Comparison of ENCODE assay signal across 8 cellular contexts in genomic region chr6:27836783-27837635, GRCh38.
DNase-seq lines count a peak whose midpoint lies in the region; ATAC-seq, FAIRE-seq and TF ChIP-seq lines count a peak whose summit lies in the region.

No MANE protein-coding gene starts in this region.

- 2% methylated on average over 25 of the region's 25 CpGs for WGBS in A549 (ENCODE audit: missing lambda C conversion rate)
- WGBS in liver: under 1% methylated on average over 25 of the region's 25 CpGs

- H3K27me3 ChIP-seq in duodenal mucosa (ENCODE audit: control insufficient read depth in 1 of 2, insufficient read depth in 2 of 2, low read length in 2 of 2) (no peaks in the 10 kb centered on the region), liver (ENCODE audit: control insufficient read depth in 4 of 4, insufficient read depth in 4 of 4, low read length in 3 of 4) (no peaks in the 10 kb centered on the region)

- intact Hi-C loops in activated B cell treated with CpG ODN at 0.5 μM for 24 hours (cut with micrococcal nuclease): loop anchor here (1.0 to 10.0 kb wide), 11 partner anchors 13 to 1812 kb away; a partner anchor contains a TSS

- TF ChIP-seq POLR2A in A549 (IDR thresholded peaks at IDR 0.05; ENCODE audit: low read length): no peak; the same call in 1 of the 2 replicates

- no peaks in the 10 kb centered on the region for H3K9me3 Mint-ChIP-seq in activated B cell treated with CpG ODN at 0.5 μM for 24 hours
- H3K9me3 Mint-ChIP-seq in stimulated activated effector memory CD8-positive, alpha-beta T cell treated with anti-CD3 and anti-CD28 coated beads, Interleukin-12 subunit alpha, Interleukin-12 subunit beta, amount 100 ng/mL, for 72 hours: no peaks in the 10 kb centered on the region

- H3K27me3 Mint-ChIP-seq in activated B cell treated with CpG ODN at 0.5 μM for 24 hours: no peaks in the 10 kb centered on the region

- peaks cover 16% of the 10 kb centered on the region for H3K36me3 Mint-ChIP-seq in activated B cell treated with CpG ODN at 0.5 μM for 24 hours (ENCODE audit: low read depth)
- H3K36me3 Mint-ChIP-seq in stimulated activated effector memory CD8-positive, alpha-beta T cell treated with anti-CD3 and anti-CD28 coated beads, Interleukin-12 subunit alpha, Interleukin-12 subunit beta, amount 100 ng/mL, for 72 hours: no peaks in the 10 kb centered on the region

- POLR2A ChIA-PET in A549 (lab: Yijun Ruan, JAX): interaction anchor here (0.6 to 5.7 kb wide), 13 partner anchors 13 to 1815 kb away, joined by 3 to 163 read pairs (median 15); a partner anchor contains a TSS
- POLR2A ChIA-PET in activated B cell treated with CpG ODN at 0.5 μM for 24 hours (lab: Charles Lee): interaction anchor here (0.5 to 11.7 kb wide), 59 partner anchors 8 to 1816 kb away, joined by 3 to 1167 read pairs (median 8); partner anchors contain the start of genes TRIM27 and ZKSCAN8

- peaks cover 23% of the 10 kb centered on the region for H3K4me1 ChIP-seq in A549
- peaks cover 16 to 19% of the 10 kb centered on the region in 2 donors for H3K4me1 ChIP-seq in duodenal mucosa (ENCODE audit: control insufficient read depth in 1 of 2, insufficient read depth in 2 of 2, low read length in 2 of 2)
- H3K4me1 ChIP-seq in liver (ENCODE audit: control insufficient read depth in 4 of 4, insufficient read depth in 4 of 4, low read length in 3 of 4): peaks cover 0 to 28% (median 9%) of the 10 kb centered on the region in 4 donors

- FAIRE-seq in A549 (lab: Jason Lieb, UNC): no peak

- H3K4me3 ChIP-seq in A549 (peak overlapping the region; percentile 84), duodenal mucosa (ENCODE audit: low read depth in 1 of 2, low read length in 2 of 2) (peak overlapping the region; percentile 79 to 86), liver (ENCODE audit: low read depth in 1 of 3, low read length in 3 of 3) (peak overlapping the region; percentile 57 to 87 (median 80))

- no peak for TF ChIP-seq EP300 in A549 (IDR thresholded peaks at IDR 0.05)

- CTCF ChIA-PET in A549 (lab: Yijun Ruan, JAX) (interaction anchor here (1.6 to 3.9 kb wide), 3 partner anchors 30 to 58 kb away, joined by 4 to 23 read pairs (median 11); a partner anchor contains a TSS), activated B cell treated with CpG ODN at 0.5 μM for 24 hours (lab: Charles Lee) (interaction anchor here (1.0 to 3.3 kb wide), 9 partner anchors 19 to 1241 kb away, joined by 3 to 18 read pairs (median 9); a partner anchor contains a TSS)

- H3K4me2 ChIP-seq in A549: peak overlapping the region; percentile 72

- H3K9me3 ChIP-seq in A549 (no peaks in the 10 kb centered on the region), duodenal mucosa (ENCODE audit: control insufficient read depth in 1 of 2, low read length in 2 of 2) (no peaks in the 10 kb centered on the region), liver (ENCODE audit: control insufficient read depth in 4 of 4, low read length in 3 of 4) (no peaks in the 10 kb centered on the region)

- no peak overlapping the region for H3K4me3 Mint-ChIP-seq in activated B cell treated with CpG ODN at 0.5 μM for 24 hours
- no peak overlapping the region for H3K4me3 Mint-ChIP-seq in stimulated activated effector memory CD8-positive, alpha-beta T cell treated with anti-CD3 and anti-CD28 coated beads, Interleukin-12 subunit alpha, Interleukin-12 subunit beta, amount 100 ng/mL, for 72 hours

- H3K9ac ChIP-seq in duodenal mucosa (ENCODE audit: low read depth in 1 of 2, low read length in 2 of 2) (peak overlapping the region; percentile 88 to 96), liver (ENCODE audit: low read depth in 1 of 2, low read length in 2 of 2) (peak overlapping the region; percentile 94 to 99)

- H3K27ac ChIP-seq in A549 (peak overlapping the region; percentile 97 to 99), duodenal mucosa (ENCODE audit: low read depth, low read length) (peak overlapping the region; percentile 98), liver (ENCODE audit: low read depth in 1 of 2, low read length in 2 of 2) (peak overlapping the region; percentile 99)

- H3K36me3 ChIP-seq in duodenal mucosa (ENCODE audit: control insufficient read depth in 1 of 2, insufficient read depth in 2 of 2, low read length in 2 of 2): no peaks in the 10 kb centered on the region
- peaks cover 0 to 3% (median 0%) of the 10 kb centered on the region in 4 donors for H3K36me3 ChIP-seq in liver (ENCODE audit: control insufficient read depth in 4 of 4, insufficient read depth in 3 of 4, low read depth in 1 of 4, low read length in 3 of 4)

- no peak overlapping the region for H3K27ac Mint-ChIP-seq in activated B cell treated with CpG ODN at 0.5 μM for 24 hours
- no peak overlapping the region for H3K27ac Mint-ChIP-seq in stimulated activated effector memory CD8-positive, alpha-beta T cell treated with anti-CD3 and anti-CD28 coated beads, Interleukin-12 subunit alpha, Interleukin-12 subunit beta, amount 100 ng/mL, for 72 hours

- peaks cover 18% of the 10 kb centered on the region for H3K4me1 Mint-ChIP-seq in activated B cell treated with CpG ODN at 0.5 μM for 24 hours
- H3K4me1 Mint-ChIP-seq in stimulated activated effector memory CD8-positive, alpha-beta T cell treated with anti-CD3 and anti-CD28 coated beads, Interleukin-12 subunit alpha, Interleukin-12 subunit beta, amount 100 ng/mL, for 72 hours: peaks cover 14% of the 10 kb centered on the region

- TF ChIP-seq CTCF in A549 (IDR thresholded peaks at IDR 0.05) (no peak), activated B cell treated with CpG ODN at 0.5 μM for 24 hours (IDR thresholded peaks at IDR 0.05) (no peak), liver (IDR thresholded peaks at IDR 0.05; ENCODE audit: low read depth, low read length, missing input control) (no peak)

- ATAC-seq in A549 (peak; percentile 45 to 52), GM18498 (IDR thresholded peaks at IDR 0.05; ENCODE audit: unreplicated experiment) (peak; percentile 34), HG03175 (IDR thresholded peaks at IDR 0.05; ENCODE audit: unreplicated experiment) (peak; percentile 42), activated B cell treated with CpG ODN at 0.5 μM for 24 hours (ENCODE audit: low read depth) (peak; percentile 25)
- peak; percentile 83 for ATAC-seq in stimulated activated effector memory CD8-positive, alpha-beta T cell treated with anti-CD3 and anti-CD28 coated beads, Interleukin-12 subunit alpha, Interleukin-12 subunit beta, amount 100 ng/mL, for 72 hours

- TF ChIP-seq RAD21 in A549 (conservative IDR thresholded peaks at IDR 0.05 in 1 of 2, IDR thresholded peaks at IDR 0.05 in 1 of 2) (no peak), liver (IDR thresholded peaks at IDR 0.05) (peak in 1 of 2 donors; percentile 3)

- peak in 1 of 2 experiments; percentile 81 for DNase-seq in A549 (ENCODE audit: low read depth in 1 of 2, low spot score in 1 of 2)
- DNase-seq in NCI-H226: peak; percentile 71
- peak; percentile 30 for DNase-seq in activated B cell treated with CpG ODN at 0.5 μM for 24 hours
- DNase-seq in stimulated activated effector memory CD8-positive, alpha-beta T cell treated with anti-CD3 and anti-CD28 coated beads, Interleukin-12 subunit alpha, Interleukin-12 subunit beta, amount 100 ng/mL, for 72 hours (ENCODE audit: low spot score in 2 of 2): peak; percentile 36 to 75

TF ChIP-seq in A549, 52 proteins besides CTCF, POLR2A, EP300 and RAD21 (continues in another document):
- TF ChIP-seq RNF2 (IDR thresholded peaks at IDR 0.05; ENCODE audit: borderline replicate concordance, low read depth) (no peak), EHMT2 (IDR thresholded peaks at IDR 0.05; ENCODE audit: low read depth) (no peak), ZFP36 (IDR thresholded peaks at IDR 0.05; ENCODE audit: borderline replicate concordance, partially characterized antibody) (no peak), CBX2 (IDR thresholded peaks at IDR 0.05; ENCODE audit: borderline replicate concordance, low read depth) (no peak), FOSL2 (IDR thresholded peaks at IDR 0.05) (no peak), FOSL2 (CRISPR knock-in tag; IDR thresholded peaks at IDR 0.05) (0 out of 2 replicates have a peak, but pooled peaks have one; percentile 30), KDM1A (IDR thresholded peaks at IDR 0.05; ENCODE audit: low read depth) (no peak), FOSB (CRISPR knock-in tag; IDR thresholded peaks at IDR 0.05) (no peak), CEBPB (IDR thresholded peaks at IDR 0.05) (0 out of 4 replicates have a peak, but pooled peaks of 1 of the 2 experiments have one; percentile 15), POLR2AphosphoS2 (conservative IDR thresholded peaks at IDR 0.05; ENCODE audit: low read length) (no peak)

TF ChIP-seq in liver, 16 proteins besides CTCF, POLR2A, EP300 and RAD21 (continues in another document):
- TF ChIP-seq JUND (IDR thresholded peaks at IDR 0.05): no peak
- TF ChIP-seq YY1 (IDR thresholded peaks at IDR 0.05): peak; percentile 41
- peak; percentile 64 for TF ChIP-seq REST (IDR thresholded peaks at IDR 0.05)
- TF ChIP-seq GABPA (IDR thresholded peaks at IDR 0.05 in 1 of 2, conservative IDR thresholded peaks at IDR 0.05 in 1 of 2): peak; percentile 52 to 53
- TF ChIP-seq HNF4G (IDR thresholded peaks at IDR 0.05): no peak
- TF ChIP-seq ATF3 (IDR thresholded peaks at IDR 0.05): peak; percentile 10
- TF ChIP-seq SP1 (IDR thresholded peaks at IDR 0.05): peak; percentile 47

Comparison
In these comparisons a context has a peak if more than half of its experiments do, and no peak if none do; other contexts are left out.
1. ATAC-seq: peak in every context shown above with its lines; median percentile 83 in stimulated activated effector memory CD8-positive, alpha-beta T cell treated with anti-CD3 and anti-CD28 coated beads, Interleukin-12 subunit alpha, Interleukin-12 subunit beta, amount 100 ng/mL, for 72 hours; 48 in A549; 42 in HG03175; 34 in GM18498; 25 in activated B cell treated with CpG ODN at 0.5 μM for 24 hours.